ENCODE assay signal across 1 cellular context in genomic region chr22:20055654-20056053, GRCh38.
TF ChIP-seq lines count a peak whose summit lies in the region.

No MANE protein-coding gene starts in this region.

TF ChIP-seq in K562, 482 proteins besides CTCF, POLR2A, EP300 and RAD21 (continued from another document):
- TF ChIP-seq DEAF1 (CRISPR knock-in tag; IDR thresholded peaks at IDR 0.05), result no peak
